In the genomic region with DNA sequence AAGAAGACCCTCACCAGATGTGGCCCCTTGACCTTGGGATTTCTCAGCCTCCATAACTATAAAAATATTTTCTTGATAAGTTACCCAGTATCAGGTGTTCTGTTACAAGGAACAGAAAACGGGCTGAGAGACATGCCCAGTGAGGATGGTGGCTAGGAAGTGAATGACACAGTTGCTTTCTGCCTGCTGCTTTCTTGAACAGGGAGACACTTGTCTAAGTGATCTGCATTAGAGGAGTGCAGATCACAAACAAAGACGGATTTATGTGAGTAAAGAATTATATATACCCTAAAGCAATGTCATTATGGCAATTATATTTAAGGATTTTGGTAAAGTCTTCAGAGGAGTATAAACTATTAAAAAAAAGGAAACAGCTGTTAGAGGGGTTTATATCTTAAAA, we compare ENCODE assay signal across 34 cellular contexts.
"Had no signal": no experiment of that assay in that cellular context is flagged by ENCODE, and none has a peak within 500 bp of the region (broad histone marks: within the 10 kb centered on the region; RNA-seq: fewer than 3 reads in every experiment).

No MANE protein-coding gene starts in this region.

- H3K9me3 ChIP-seq: adrenal gland, body of pancreas, colonic mucosa, esophagus squamous epithelium, heart left ventricle had no signal

- ATAC-seq: activated CD4-positive, CD25-positive, alpha-beta regulatory T cell treated with anti-CD3 and anti-CD28 coated beads, Interleukin-2, amount 50 U/mL, for 24 hours; activated CD8-positive, alpha-beta T cell treated with anti-CD3 and anti-CD28 coated beads for 36 hours; activated naive CD8-positive, alpha-beta T cell treated with anti-CD3 and anti-CD28 coated beads, Interleukin-2, amount 50 U/mL, for 24 hours; activated T-cell treated with anti-CD3 and anti-CD28 coated beads, Interleukin-2, amount 50 U/mL, for 4 hours; activated T-helper 17 cell treated with anti-CD3 and anti-CD28 coated beads, Interleukin-2, amount 50 U/mL, for 72 hours; body of pancreas; heart left ventricle; T-helper 17 cell had no signal

- H3K4me3 Mint-ChIP-seq: activated B cell treated with CpG ODN at 0.5 μM for 24 hours; activated CD8-positive, alpha-beta T cell treated with anti-CD3 and anti-CD28 coated beads for 36 hours; activated naive CD4-positive, alpha-beta T cell treated with anti-CD3 and anti-CD28 coated beads for 36 hours; activated naive CD4-positive, alpha-beta T cell treated with anti-CD3 and anti-CD28 coated beads, Interleukin-2, amount 50 U/mL, for 24 hours; activated naive CD8-positive, alpha-beta T cell treated with anti-CD3 and anti-CD28 coated beads for 36 hours; activated naive CD8-positive, alpha-beta T cell treated with anti-CD3 and anti-CD28 coated beads, Interleukin-2, amount 50 U/mL, for 24 hours; activated T-cell treated with anti-CD3 and anti-CD28 coated beads, Interleukin-2, amount 50 U/mL, for 4 hours; activated T-helper 17 cell treated with anti-CD3 and anti-CD28 coated beads, Interleukin-2, amount 50 U/mL, for 72 hours; T-helper 17 cell; T-helper 2 cell treated with Interferon-gamma antibody and Interleukin-4, amounts not matched to agents 5 μg/mL and 100 μg/mL, for 36 hours had no signal

- H3K27ac ChIP-seq: adrenal gland, colonic mucosa, epithelial cell of prostate, esophagus squamous epithelium, heart left ventricle, WERI-Rb-1 had no signal

- H3K27me3 Mint-ChIP-seq: activated B cell treated with CpG ODN at 0.5 μM for 24 hours; activated CD8-positive, alpha-beta T cell treated with anti-CD3 and anti-CD28 coated beads for 36 hours; activated naive CD4-positive, alpha-beta T cell treated with anti-CD3 and anti-CD28 coated beads, Interleukin-2, amount 50 U/mL, for 24 hours; activated naive CD8-positive, alpha-beta T cell treated with anti-CD3 and anti-CD28 coated beads for 36 hours; activated naive CD8-positive, alpha-beta T cell treated with anti-CD3 and anti-CD28 coated beads, Interleukin-2, amount 50 U/mL, for 24 hours; activated T-helper 17 cell treated with anti-CD3 and anti-CD28 coated beads, Interleukin-2, amount 50 U/mL, for 72 hours; T-helper 17 cell had no signal

- H3K4me1 ChIP-seq: adrenal gland, body of pancreas, colonic mucosa, esophagus squamous epithelium had no signal

- H3K27ac Mint-ChIP-seq: activated B cell treated with CpG ODN at 0.5 μM for 24 hours; activated CD8-positive, alpha-beta T cell treated with anti-CD3 and anti-CD28 coated beads for 36 hours; activated naive CD4-positive, alpha-beta T cell treated with anti-CD3 and anti-CD28 coated beads for 36 hours; activated naive CD4-positive, alpha-beta T cell treated with anti-CD3 and anti-CD28 coated beads, Interleukin-2, amount 50 U/mL, for 24 hours; activated naive CD8-positive, alpha-beta T cell treated with anti-CD3 and anti-CD28 coated beads for 36 hours; activated naive CD8-positive, alpha-beta T cell treated with anti-CD3 and anti-CD28 coated beads, Interleukin-2, amount 50 U/mL, for 24 hours; activated T-helper 17 cell treated with anti-CD3 and anti-CD28 coated beads, Interleukin-2, amount 50 U/mL, for 72 hours; T-helper 17 cell; T-helper 2 cell treated with Interferon-gamma antibody and Interleukin-4, amounts not matched to agents 5 μg/mL and 100 μg/mL, for 36 hours had no signal

- H3K9me3 Mint-ChIP-seq: activated B cell treated with CpG ODN at 0.5 μM for 24 hours; activated CD8-positive, alpha-beta T cell treated with anti-CD3 and anti-CD28 coated beads for 36 hours; activated naive CD4-positive, alpha-beta T cell treated with anti-CD3 and anti-CD28 coated beads for 36 hours; activated naive CD4-positive, alpha-beta T cell treated with anti-CD3 and anti-CD28 coated beads, Interleukin-2, amount 50 U/mL, for 24 hours; activated naive CD8-positive, alpha-beta T cell treated with anti-CD3 and anti-CD28 coated beads for 36 hours; activated naive CD8-positive, alpha-beta T cell treated with anti-CD3 and anti-CD28 coated beads, Interleukin-2, amount 50 U/mL, for 24 hours; activated T-cell treated with anti-CD3 and anti-CD28 coated beads, Interleukin-2, amount 50 U/mL, for 4 hours; T-helper 2 cell treated with Interferon-gamma antibody and Interleukin-4, amounts not matched to agents 5 μg/mL and 100 μg/mL, for 36 hours had no signal

- H3K4me3 ChIP-seq: adrenal gland, body of pancreas, colonic mucosa, esophagus squamous epithelium, heart left ventricle had no signal

- FAIRE-seq: endometrium, endothelial cell of umbilical vein, frontal cortex had no signal

- DNase-seq: activated B cell treated with CpG ODN at 0.5 μM for 24 hours; activated CD4-positive, alpha-beta T cell treated with anti-CD3 and anti-CD28 coated beads for 48 hours; activated CD4-positive, alpha-beta T cell treated with anti-CD3 and anti-CD28 coated beads, Interleukin-2, amount 50 U/mL, for 1 hour; activated CD4-positive, alpha-beta T cell treated with anti-CD3 and anti-CD28 coated beads, Interleukin-2, amount 50 U/mL, for 48 hours; activated CD8-positive, alpha-beta memory T cell treated with anti-CD3 and anti-CD28 coated beads for 24 hours; activated CD8-positive, alpha-beta T cell treated with anti-CD3 and anti-CD28 coated beads for 36 hours; activated effector memory CD4-positive, alpha-beta T cell treated with Interleukin-2 at 50 U/mL for 16 hours; activated gamma-delta T cell treated with Interleukin-2 at 50 U/mL for 16 hours; activated naive CD4-positive, alpha-beta T cell treated with anti-CD3 and anti-CD28 coated beads for 36 hours; activated naive CD8-positive, alpha-beta T cell treated with anti-CD3 and anti-CD28 coated beads for 36 hours; activated naive CD8-positive, alpha-beta T cell treated with anti-CD3 and anti-CD28 coated beads, Interleukin-2, amount 50 U/mL, for 24 hours; activated T-cell treated with anti-CD3 and anti-CD28 coated beads, Interleukin-2, amount 50 U/mL, for 4 hours; adrenal gland; amygdala; aorta; body of pancreas; caudate nucleus; cerebellar nuclear complex; colonic mucosa; effector CD8-positive, alpha-beta T cell; esophagus squamous epithelium; heart left ventricle; T-helper 1 cell; T-helper 17 cell; T1000; WERI-Rb-1 had no signal
